Comparison of ENCODE assay signal across 1 cellular context in the genomic region with DNA sequence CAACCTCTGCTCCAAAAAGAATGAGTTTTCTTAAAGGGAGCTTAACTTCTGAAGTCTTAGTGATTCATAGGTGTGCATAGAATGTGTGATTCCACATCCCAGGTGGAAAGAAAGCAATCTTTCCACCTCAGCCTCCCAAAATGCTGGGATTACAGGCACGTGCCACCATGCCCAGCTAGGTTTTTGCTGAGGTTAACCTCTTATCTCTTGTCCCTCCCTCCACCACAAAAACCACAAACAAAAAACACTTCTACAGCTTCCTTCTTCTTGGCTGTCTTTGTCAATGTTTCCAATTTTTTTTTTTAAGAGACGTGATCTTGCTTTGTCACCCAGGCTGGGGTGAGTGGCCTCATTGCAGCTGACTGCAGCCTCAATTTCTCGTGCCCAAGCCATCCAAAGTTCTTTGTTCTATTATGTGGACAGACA.
TF ChIP-seq lines count a peak whose summit lies in the region.

No MANE protein-coding gene starts in this region.

TF ChIP-seq in GM23338, 12 proteins besides CTCF, POLR2A, EP300 and RAD21 (continued from another document):
- TF ChIP-seq, protein P1, sequence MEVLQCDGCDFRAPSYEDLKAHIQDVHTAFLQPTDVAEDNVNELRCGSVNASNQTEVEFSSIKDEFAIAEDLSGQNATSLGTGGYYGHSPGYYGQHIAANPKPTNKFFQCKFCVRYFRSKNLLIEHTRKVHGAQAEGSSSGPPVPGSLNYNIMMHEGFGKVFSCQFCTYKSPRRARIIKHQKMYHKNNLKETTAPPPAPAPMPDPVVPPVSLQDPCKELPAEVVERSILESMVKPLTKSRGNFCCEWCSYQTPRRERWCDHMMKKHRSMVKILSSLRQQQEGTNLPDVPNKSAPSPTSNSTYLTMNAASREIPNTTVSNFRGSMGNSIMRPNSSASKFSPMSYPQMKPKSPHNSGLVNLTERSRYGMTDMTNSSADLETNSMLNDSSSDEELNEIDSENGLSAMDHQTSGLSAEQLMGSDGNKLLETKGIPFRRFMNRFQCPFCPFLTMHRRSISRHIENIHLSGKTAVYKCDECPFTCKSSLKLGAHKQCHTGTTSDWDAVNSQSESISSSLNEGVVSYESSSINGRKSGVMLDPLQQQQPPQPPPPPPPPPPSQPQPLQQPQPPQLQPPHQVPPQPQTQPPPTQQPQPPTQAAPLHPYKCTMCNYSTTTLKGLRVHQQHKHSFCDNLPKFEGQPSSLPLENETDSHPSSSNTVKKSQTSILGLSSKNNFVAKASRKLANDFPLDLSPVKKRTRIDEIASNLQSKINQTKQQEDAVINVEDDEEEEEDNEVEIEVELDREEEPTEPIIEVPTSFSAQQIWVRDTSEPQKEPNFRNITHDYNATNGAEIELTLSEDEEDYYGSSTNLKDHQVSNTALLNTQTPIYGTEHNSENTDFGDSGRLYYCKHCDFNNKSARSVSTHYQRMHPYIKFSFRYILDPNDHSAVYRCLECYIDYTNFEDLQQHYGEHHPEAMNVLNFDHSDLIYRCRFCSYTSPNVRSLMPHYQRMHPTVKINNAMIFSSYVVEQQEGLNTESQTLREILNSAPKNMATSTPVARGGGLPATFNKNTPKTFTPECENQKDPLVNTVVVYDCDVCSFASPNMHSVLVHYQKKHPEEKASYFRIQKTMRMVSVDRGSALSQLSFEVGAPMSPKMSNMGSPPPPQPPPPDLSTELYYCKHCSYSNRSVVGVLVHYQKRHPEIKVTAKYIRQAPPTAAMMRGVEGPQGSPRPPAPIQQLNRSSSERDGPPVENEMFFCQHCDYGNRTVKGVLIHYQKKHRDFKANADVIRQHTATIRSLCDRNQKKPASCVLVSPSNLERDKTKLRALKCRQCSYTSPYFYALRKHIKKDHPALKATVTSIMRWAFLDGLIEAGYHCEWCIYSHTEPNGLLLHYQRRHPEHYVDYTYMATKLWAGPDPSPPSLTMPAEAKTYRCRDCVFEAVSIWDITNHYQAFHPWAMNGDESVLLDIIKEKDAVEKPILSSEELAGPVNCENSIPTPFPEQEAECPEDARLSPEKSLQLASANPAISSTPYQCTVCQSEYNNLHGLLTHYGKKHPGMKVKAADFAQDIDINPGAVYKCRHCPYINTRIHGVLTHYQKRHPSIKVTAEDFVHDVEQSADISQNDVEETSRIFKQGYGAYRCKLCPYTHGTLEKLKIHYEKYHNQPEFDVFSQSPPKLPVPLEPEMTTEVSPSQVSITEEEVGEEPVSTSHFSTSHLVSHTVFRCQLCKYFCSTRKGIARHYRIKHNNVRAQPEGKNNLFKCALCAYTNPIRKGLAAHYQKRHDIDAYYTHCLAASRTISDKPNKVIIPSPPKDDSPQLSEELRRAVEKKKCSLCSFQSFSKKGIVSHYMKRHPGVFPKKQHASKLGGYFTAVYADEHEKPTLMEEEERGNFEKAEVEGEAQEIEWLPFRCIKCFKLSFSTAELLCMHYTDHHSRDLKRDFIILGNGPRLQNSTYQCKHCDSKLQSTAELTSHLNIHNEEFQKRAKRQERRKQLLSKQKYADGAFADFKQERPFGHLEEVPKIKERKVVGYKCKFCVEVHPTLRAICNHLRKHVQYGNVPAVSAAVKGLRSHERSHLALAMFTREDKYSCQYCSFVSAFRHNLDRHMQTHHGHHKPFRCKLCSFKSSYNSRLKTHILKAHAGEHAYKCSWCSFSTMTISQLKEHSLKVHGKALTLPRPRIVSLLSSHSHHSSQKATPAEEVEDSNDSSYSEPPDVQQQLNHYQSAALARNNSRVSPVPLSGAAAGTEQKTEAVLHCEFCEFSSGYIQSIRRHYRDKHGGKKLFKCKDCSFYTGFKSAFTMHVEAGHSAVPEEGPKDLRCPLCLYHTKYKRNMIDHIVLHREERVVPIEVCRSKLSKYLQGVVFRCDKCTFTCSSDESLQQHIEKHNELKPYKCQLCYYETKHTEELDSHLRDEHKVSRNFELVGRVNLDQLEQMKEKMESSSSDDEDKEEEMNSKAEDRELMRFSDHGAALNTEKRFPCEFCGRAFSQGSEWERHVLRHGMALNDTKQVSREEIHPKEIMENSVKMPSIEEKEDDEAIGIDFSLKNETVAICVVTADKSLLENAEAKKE (CRISPR knock-in tag; IDR thresholded peaks at IDR 0.05) = no peak
- TF ChIP-seq POLR2AphosphoS5 (IDR thresholded peaks at IDR 0.05; ENCODE audit: low read depth) (no peak), ZNF331 (CRISPR knock-in tag; IDR thresholded peaks at IDR 0.05; ENCODE audit: low read depth) (no peak), JUNB (IDR thresholded peaks at IDR 0.05; ENCODE audit: unreplicated experiment) (no peak), EZH2phosphoT487 (IDR thresholded peaks at IDR 0.05; ENCODE audit: unreplicated experiment) (no peak)
- TF ChIP-seq, protein P2, sequence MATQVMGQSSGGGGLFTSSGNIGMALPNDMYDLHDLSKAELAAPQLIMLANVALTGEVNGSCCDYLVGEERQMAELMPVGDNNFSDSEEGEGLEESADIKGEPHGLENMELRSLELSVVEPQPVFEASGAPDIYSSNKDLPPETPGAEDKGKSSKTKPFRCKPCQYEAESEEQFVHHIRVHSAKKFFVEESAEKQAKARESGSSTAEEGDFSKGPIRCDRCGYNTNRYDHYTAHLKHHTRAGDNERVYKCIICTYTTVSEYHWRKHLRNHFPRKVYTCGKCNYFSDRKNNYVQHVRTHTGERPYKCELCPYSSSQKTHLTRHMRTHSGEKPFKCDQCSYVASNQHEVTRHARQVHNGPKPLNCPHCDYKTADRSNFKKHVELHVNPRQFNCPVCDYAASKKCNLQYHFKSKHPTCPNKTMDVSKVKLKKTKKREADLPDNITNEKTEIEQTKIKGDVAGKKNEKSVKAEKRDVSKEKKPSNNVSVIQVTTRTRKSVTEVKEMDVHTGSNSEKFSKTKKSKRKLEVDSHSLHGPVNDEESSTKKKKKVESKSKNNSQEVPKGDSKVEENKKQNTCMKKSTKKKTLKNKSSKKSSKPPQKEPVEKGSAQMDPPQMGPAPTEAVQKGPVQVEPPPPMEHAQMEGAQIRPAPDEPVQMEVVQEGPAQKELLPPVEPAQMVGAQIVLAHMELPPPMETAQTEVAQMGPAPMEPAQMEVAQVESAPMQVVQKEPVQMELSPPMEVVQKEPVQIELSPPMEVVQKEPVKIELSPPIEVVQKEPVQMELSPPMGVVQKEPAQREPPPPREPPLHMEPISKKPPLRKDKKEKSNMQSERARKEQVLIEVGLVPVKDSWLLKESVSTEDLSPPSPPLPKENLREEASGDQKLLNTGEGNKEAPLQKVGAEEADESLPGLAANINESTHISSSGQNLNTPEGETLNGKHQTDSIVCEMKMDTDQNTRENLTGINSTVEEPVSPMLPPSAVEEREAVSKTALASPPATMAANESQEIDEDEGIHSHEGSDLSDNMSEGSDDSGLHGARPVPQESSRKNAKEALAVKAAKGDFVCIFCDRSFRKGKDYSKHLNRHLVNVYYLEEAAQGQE (IDR thresholded peaks at IDR 0.05; ENCODE audit: unreplicated experiment) = no peak
